In the genomic region with DNA sequence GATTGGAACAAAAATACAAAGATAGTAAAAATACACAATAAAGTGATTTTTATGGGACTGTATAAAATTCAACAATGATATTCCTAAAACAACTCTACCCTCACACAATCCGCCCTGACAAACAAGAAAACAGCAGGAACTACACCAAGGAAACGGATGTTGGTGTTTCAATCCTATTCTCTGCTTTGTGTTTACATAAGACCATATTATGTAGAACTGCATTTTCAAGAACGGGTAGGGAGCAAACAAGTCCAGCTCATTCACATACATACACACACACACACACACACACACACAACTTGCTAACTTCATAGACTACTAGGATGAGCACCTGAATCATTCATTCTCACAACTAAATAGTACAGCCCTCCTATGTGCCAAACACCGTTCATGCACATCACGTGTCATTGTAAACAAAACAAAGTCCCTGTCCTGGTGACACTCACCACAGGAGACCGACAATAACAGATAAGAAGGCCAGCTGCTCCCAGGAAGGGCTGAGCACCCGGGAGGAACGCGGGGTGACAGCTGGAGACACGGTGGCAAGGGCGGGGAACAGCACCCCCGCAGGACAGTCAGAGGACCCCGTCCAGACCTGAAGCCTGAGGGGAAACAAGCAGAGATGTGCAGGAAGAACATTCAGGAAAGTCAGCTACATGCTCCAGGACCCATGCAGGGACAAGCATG, we compare ENCODE assay signal across 10 cellular contexts. TPM values are rescaled to one million over a fixed set of nuclear protein-coding genes. Genes with fewer than 3 reads are reported as not detected.
DNase-seq lines count a peak whose midpoint lies in the region; ATAC-seq and TF ChIP-seq lines count a peak whose summit lies in the region.
"Had no signal": no experiment of that assay in that cellular context is flagged by ENCODE, and none has a peak within 500 bp of the region (broad histone marks: within the 10 kb centered on the region; RNA-seq: fewer than 3 reads in every experiment).

No MANE protein-coding gene starts in this region.

- DNase-seq in DMS53 treated with DMSO at 0.1 percent for 48 hours (lab: John Stamatoyannopoulos, UW; ENCODE audit: unreplicated experiment) = peak; percentile 88
- DNase-seq in HuH-7 (ENCODE audit: low spot score) = peak; percentile 85
- peak; percentile 54 for DNase-seq in WERI-Rb-1
- DNase-seq in mucosa of descending colon = peak in 1 of 3 donors; percentile 6
- no peak for DNase-seq in NCI-H774 (lab: John Stamatoyannopoulos, UW)
- DNase-seq in gastrocnemius medialis = no peak
- no peak for DNase-seq in AG08396 (ENCODE audit: low spot score)
- DNase-seq: activated CD4-positive, alpha-beta T cell treated with anti-CD3 and anti-CD28 coated beads, Interleukin-2, amount 50 U/mL, for 1 hour; NCI-H1092 treated with DMSO at 0.1 percent for 48 hours; SIG-M5 had no signal

- H3K9me3 ChIP-seq in WERI-Rb-1 (ENCODE audit: severe bottlenecking) = no peaks in the 10 kb centered on the region
- no peaks in the 10 kb centered on the region for H3K9me3 ChIP-seq in mucosa of descending colon
- no peaks in the 10 kb centered on the region for H3K9me3 ChIP-seq in gastrocnemius medialis

- no peaks in the 10 kb centered on the region for H3K27me3 ChIP-seq in WERI-Rb-1 (ENCODE audit: insufficient read depth, low read depth, severe bottlenecking)
- H3K27me3 ChIP-seq in gastrocnemius medialis = no peaks in the 10 kb centered on the region

- no peaks in the 10 kb centered on the region for H3K4me1 ChIP-seq in mucosa of descending colon (ENCODE audit: low read depth)
- no peaks in the 10 kb centered on the region for H3K4me1 ChIP-seq in gastrocnemius medialis

- H3K36me3 ChIP-seq in WERI-Rb-1 (peaks cover 30% of the 10 kb centered on the region), mucosa of descending colon (ENCODE audit: low read depth) (no peaks in the 10 kb centered on the region), gastrocnemius medialis (peaks cover 0 to 6% of the 10 kb centered on the region in 2 donors)

- no peak overlapping the region for H3K4me3 ChIP-seq in WERI-Rb-1 (ENCODE audit: low read depth, low read length)
- H3K4me3 ChIP-seq in mucosa of descending colon = no peak overlapping the region
- no peak overlapping the region for H3K4me3 ChIP-seq in gastrocnemius medialis

- in situ Hi-C loops in gastrocnemius medialis (cut with MboI; ENCODE audit: low sequenced_read_pairs in 4 of 4) = loop anchor here in 1 of 4 donors (25.0 kb wide), 1 partner anchor 437 kb away; no protein-coding TSS in a partner anchor

- no peak overlapping the region for H3K27ac ChIP-seq in WERI-Rb-1
- no peak overlapping the region for H3K27ac ChIP-seq in gastrocnemius medialis

- intact Hi-C loops in mucosa of descending colon (cut with DNase I, micrococcal nuclease) = no loop called here
- intact Hi-C loops in gastrocnemius medialis (cut with DNase I; ENCODE audit: low total_unique reads) = no loop called here

- ATAC-seq in mucosa of descending colon (peak; percentile 73), gastrocnemius medialis (no peak)

- TF ChIP-seq POLR2A in gastrocnemius medialis (IDR thresholded peaks at IDR 0.05) = no peak

- TF ChIP-seq CTCF in WERI-Rb-1 (IDR thresholded peaks at IDR 0.05; ENCODE audit: low read depth, low read length) = peak; percentile 50
- no peak for TF ChIP-seq CTCF in mucosa of descending colon (IDR thresholded peaks at IDR 0.05)
- no peak for TF ChIP-seq CTCF in gastrocnemius medialis (IDR thresholded peaks at IDR 0.05 in 4 of 5, conservative IDR thresholded peaks at IDR 0.05 in 1 of 5)

RNA-seq across cellular contexts. Expression of gene NPHP4, which starts 43.0 kb away (rescaled TPM):
- total RNA-seq in mucosa of descending colon (10 to 100 TPM in 2 of 3 donors, 1 to 10 TPM in 1; 7.5 to 12.2 (median 10.3) TPM), gastrocnemius medialis (10 to 100 TPM in 1 of 4 donors, 1 to 10 TPM in 3; 1.1 to 10.4 (median 1.8) TPM)

Comparison
In these comparisons a context has a peak if more than half of its experiments do, and no peak if none do; other contexts are left out.
1. DNase-seq: peak in DMS53 treated with DMSO at 0.1 percent for 48 hours (single experiment), HuH-7 (single experiment) and WERI-Rb-1 (single experiment); none in NCI-H774 (single experiment), gastrocnemius medialis (0 of 2) and AG08396 (single experiment).